Comparison of ENCODE assay signal across 15 cellular contexts in genomic region chr3:197088370-197088769, GRCh38. TPM values are rescaled to one million over a fixed set of nuclear protein-coding genes. Genes with fewer than 3 reads are reported as not detected.
DNase-seq lines count a peak whose midpoint lies in the region; ATAC-seq and TF ChIP-seq lines count a peak whose summit lies in the region.
"Had no signal": no experiment of that assay in that cellular context is flagged by ENCODE, and none has a peak within 500 bp of the region (broad histone marks: within the 10 kb centered on the region; RNA-seq: fewer than 3 reads in every experiment).

No MANE protein-coding gene starts in this region.

- TF ChIP-seq CTCF in glutamatergic neuron (IDR thresholded peaks at IDR 0.05; ENCODE audit: partially characterized antibody, unreplicated experiment): no peak
- TF ChIP-seq CTCF in GM13977 (IDR thresholded peaks at IDR 0.05; ENCODE audit: extremely low read depth, insufficient read depth, missing control alignments): no peak

- no peak for ATAC-seq in stimulated activated naive CD8-positive, alpha-beta T cell treated with anti-CD3 and anti-CD28 coated beads, Interleukin-15, Interleukin-2, amounts not matched to agents 100 U/mL and 50 U/mL, for 24 hours
- ATAC-seq in GM21576 (IDR thresholded peaks at IDR 0.05; ENCODE audit: unreplicated experiment): no peak
- ATAC-seq: Panc1 had no signal

- peaks cover 4% of the 10 kb centered on the region for H3K9me3 Mint-ChIP-seq in glutamatergic neuron (ENCODE audit: unreplicated experiment)
- H3K9me3 Mint-ChIP-seq: activated T-cell treated with anti-CD3 and anti-CD28 coated beads, Interleukin-2, amount 50 U/mL, for 24 hours; CD4-positive, CD25-positive, alpha-beta regulatory T cell; immature natural killer cell; T-helper 1 cell treated with Interleukin-12 subunit alpha and Interleukin-12 subunit beta and Interleukin-4 antibody, amounts not matched to agents 30 μg/mL and 1 μg/mL, for 36 hours had no signal

- H3K27ac Mint-ChIP-seq in glutamatergic neuron (ENCODE audit: unreplicated experiment): peak overlapping the region; percentile 15
- H3K27ac Mint-ChIP-seq: activated T-cell treated with anti-CD3 and anti-CD28 coated beads, Interleukin-2, amount 50 U/mL, for 24 hours; T-helper 1 cell treated with Interleukin-12 subunit alpha and Interleukin-12 subunit beta and Interleukin-4 antibody, amounts not matched to agents 30 μg/mL and 1 μg/mL, for 36 hours had no signal

- H3K27me3 Mint-ChIP-seq in glutamatergic neuron (ENCODE audit: unreplicated experiment): no peaks in the 10 kb centered on the region
- H3K27me3 Mint-ChIP-seq: activated T-cell treated with anti-CD3 and anti-CD28 coated beads, Interleukin-2, amount 50 U/mL, for 24 hours; CD4-positive, CD25-positive, alpha-beta regulatory T cell had no signal

- in situ Hi-C loops in KBM-7 (cut with MboI; ENCODE audit: low pct_unique_long_range_greater_than_20kb, low sequenced_read_pairs) (no loop called here), GM13977 (cut with MboI; ENCODE audit: low pct_unique_long_range_greater_than_20kb, low sequenced_read_pairs, unreplicated experiment) (no loop called here)

- DNase-seq in KBM-7 (peak; percentile 71), OCI-M1 (lab: John Stamatoyannopoulos, UW) (peak; percentile 55), glutamatergic neuron (no peak), GM13977 (ENCODE audit: low spot score) (no peak)
- DNase-seq in stimulated activated naive CD8-positive, alpha-beta T cell treated with anti-CD3 and anti-CD28 coated beads, Interleukin-15, Interleukin-2, amounts not matched to agents 100 U/mL and 50 U/mL, for 24 hours: no peak
- DNase-seq: activated CD4-positive, alpha-beta T cell treated with anti-CD3 and anti-CD28 coated beads, Interleukin-2, amount 50 U/mL, for 1 hour; activated T-cell treated with anti-CD3 and anti-CD28 coated beads, Interleukin-2, amount 50 U/mL, for 24 hours; CD4-positive, CD25-positive, alpha-beta regulatory T cell; central memory CD4-positive, alpha-beta T cell; immature natural killer cell; NCI-H1048 had no signal

- no peaks in the 10 kb centered on the region for H3K36me3 Mint-ChIP-seq in glutamatergic neuron (ENCODE audit: unreplicated experiment)

- peak overlapping the region; percentile 28 for H3K27ac ChIP-seq in temporal lobe (ENCODE audit: low read depth, low read length)

- H3K4me1 Mint-ChIP-seq in glutamatergic neuron (ENCODE audit: low read depth, unreplicated experiment): peaks cover under 1% of the 10 kb centered on the region
- H3K4me1 Mint-ChIP-seq: immature natural killer cell had no signal

- no peak overlapping the region for H3K4me3 Mint-ChIP-seq in glutamatergic neuron (ENCODE audit: unreplicated experiment)
- H3K4me3 Mint-ChIP-seq: activated T-cell treated with anti-CD3 and anti-CD28 coated beads, Interleukin-2, amount 50 U/mL, for 24 hours; CD4-positive, CD25-positive, alpha-beta regulatory T cell; immature natural killer cell; T-helper 1 cell treated with Interleukin-12 subunit alpha and Interleukin-12 subunit beta and Interleukin-4 antibody, amounts not matched to agents 30 μg/mL and 1 μg/mL, for 36 hours had no signal

RNA-seq across cellular contexts. Expression of gene MELTF, which starts 58.8 kb away (rescaled TPM):
- total RNA-seq in glutamatergic neuron (ENCODE audit: unreplicated experiment): 31.8 TPM
- total RNA-seq in temporal lobe: 4.4 TPM

Comparison
In these comparisons a context has a peak if more than half of its experiments do, and no peak if none do; other contexts are left out.
1. DNase-seq: peak in KBM-7 (single experiment) and OCI-M1 (single experiment); none in glutamatergic neuron (single experiment), stimulated activated naive CD8-positive, alpha-beta T cell treated with anti-CD3 and anti-CD28 coated beads, Interleukin-15, Interleukin-2, amounts not matched to agents 100 U/mL and 50 U/mL, for 24 hours (single experiment) and GM13977 (single experiment).